In the genomic region with DNA sequence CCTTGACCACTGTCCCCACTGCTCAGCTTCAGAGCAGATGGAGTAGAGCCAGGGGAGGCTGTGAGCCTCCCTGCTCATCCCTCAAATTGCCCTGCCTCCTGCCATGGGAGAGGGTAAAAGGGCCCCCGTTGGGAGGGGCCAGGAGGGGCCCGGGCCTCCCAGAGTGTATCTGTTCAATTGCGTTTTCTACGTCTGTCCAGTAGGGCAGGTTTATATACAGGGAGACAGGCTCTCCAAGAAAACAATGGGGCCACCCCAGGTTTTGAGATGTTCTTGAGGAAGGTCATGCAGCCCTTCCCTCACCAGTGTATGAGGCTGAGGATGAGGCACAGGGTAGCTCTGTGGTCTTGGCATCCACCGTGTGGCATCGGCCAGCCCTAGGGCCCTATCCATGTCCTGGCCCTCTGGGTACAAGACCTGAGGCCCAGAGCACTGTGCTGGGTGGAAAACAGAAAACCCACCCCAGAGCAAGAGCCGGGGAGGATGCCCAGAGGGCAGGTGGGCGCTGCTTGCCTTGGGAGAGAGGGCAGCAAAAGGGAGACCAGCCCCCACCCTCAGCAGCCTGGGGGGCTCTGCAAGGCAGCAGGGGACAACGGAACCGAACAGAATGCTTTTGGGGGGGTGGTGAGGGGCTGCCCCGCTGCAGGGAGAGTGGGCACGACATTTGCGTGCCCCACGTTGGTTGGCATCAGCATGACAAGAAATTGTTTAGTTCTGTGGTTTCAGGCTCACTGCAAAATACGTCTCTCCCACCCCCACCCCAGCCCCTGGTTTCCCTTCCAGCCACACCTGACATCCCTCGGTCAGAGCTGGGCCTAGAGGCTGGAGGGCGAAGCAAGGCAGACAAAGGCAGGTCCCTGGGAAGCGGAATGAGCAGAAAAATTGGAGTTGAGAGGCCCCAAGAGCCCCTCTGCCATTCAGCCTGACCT, we compare ENCODE assay signal across 24 cellular contexts.
"Had no signal": no experiment of that assay in that cellular context is flagged by ENCODE, and none has a peak within 500 bp of the region (broad histone marks: within the 10 kb centered on the region; RNA-seq: fewer than 3 reads in every experiment).

No MANE protein-coding gene starts in this region.

- H3K9me3 ChIP-seq: breast epithelium, left lung, lower lobe of right lung, right atrium auricular region, testis, transverse colon had no signal

- H3K79me2 ChIP-seq: parathyroid adenoma had no signal

- DNase-seq: activated CD4-positive, alpha-beta memory T cell treated with anti-CD3 and anti-CD28 coated beads for 36 hours; activated CD4-positive, alpha-beta T cell treated with anti-CD3 and anti-CD28 coated beads for 4 hours; activated gamma-delta T cell treated with Interleukin-2 at 50 U/mL for 16 hours; activated naive CD4-positive, alpha-beta T cell treated with anti-CD3 and anti-CD28 coated beads, Interleukin-2, amount 50 U/mL, for 16 hours; activated T-cell treated with anti-CD3 and anti-CD28 coated beads, Interleukin-2, amount 50 U/mL, for 4 hours; esophagus squamous epithelium; foreskin melanocyte; lower lobe of right lung; mesenchymal stem cell; nucleus accumbens; stimulated activated CD4-positive, alpha-beta T cell treated with anti-CD3 and anti-CD28 coated beads, Interleukin-1b, Interleukin-23, amount 100 ng/mL, for 48 hours; stimulated activated naive CD4-positive, alpha-beta T cell treated with Interleukin-2 at 50 U/mL for 16 hours; T-helper 1 cell; testis; transverse colon had no signal

- H3K4me2 ChIP-seq: smooth muscle cell had no signal

- H3K4me3 ChIP-seq: breast epithelium, esophagus squamous epithelium, left lung, lower lobe of right lung, right atrium auricular region, smooth muscle cell, testis, transverse colon had no signal

- H3K27ac Mint-ChIP-seq: activated CD4-positive, alpha-beta memory T cell treated with anti-CD3 and anti-CD28 coated beads for 36 hours; activated T-helper 17 cell treated with anti-CD3 and anti-CD28 coated beads, Interleukin-2, amount 50 U/mL, for 72 hours; T-helper 2 cell treated with Interferon-gamma antibody and Interleukin-4, amounts not matched to agents 5 μg/mL and 100 μg/mL, for 36 hours had no signal

- H2AFZ ChIP-seq: parathyroid adenoma had no signal

- H3K27ac ChIP-seq: breast epithelium, esophagus squamous epithelium, left lung, lower lobe of right lung, parathyroid adenoma, right atrium auricular region, testis, transverse colon had no signal

- H3K4me1 ChIP-seq: breast epithelium, esophagus squamous epithelium, lower lobe of right lung, right atrium auricular region, testis, transverse colon had no signal

- H3K4me1 Mint-ChIP-seq: central memory CD8-positive, alpha-beta T cell had no signal

- ATAC-seq: activated T-helper 17 cell treated with anti-CD3 and anti-CD28 coated beads, Interleukin-2, amount 50 U/mL, for 72 hours had no signal

- H3K36me3 ChIP-seq: breast epithelium, esophagus squamous epithelium, left lung, lower lobe of right lung, right atrium auricular region, transverse colon had no signal

- H3K4me3 Mint-ChIP-seq: activated CD4-positive, alpha-beta memory T cell treated with anti-CD3 and anti-CD28 coated beads for 36 hours; activated T-cell treated with anti-CD3 and anti-CD28 coated beads, Interleukin-2, amount 50 U/mL, for 4 hours; activated T-helper 17 cell treated with anti-CD3 and anti-CD28 coated beads, Interleukin-2, amount 50 U/mL, for 72 hours; central memory CD8-positive, alpha-beta T cell; dendritic cell treated with granulocyte-macrophage colony-stimulating factor and Interleukin-4, amounts not matched to agents 40 ng/mL and 50 ng/mL, for 4 days; T-helper 2 cell treated with Interferon-gamma antibody and Interleukin-4, amounts not matched to agents 5 μg/mL and 100 μg/mL, for 36 hours had no signal

- H3K27me3 ChIP-seq: breast epithelium, left lung, right atrium auricular region, testis, transverse colon had no signal
